In the genomic region with DNA sequence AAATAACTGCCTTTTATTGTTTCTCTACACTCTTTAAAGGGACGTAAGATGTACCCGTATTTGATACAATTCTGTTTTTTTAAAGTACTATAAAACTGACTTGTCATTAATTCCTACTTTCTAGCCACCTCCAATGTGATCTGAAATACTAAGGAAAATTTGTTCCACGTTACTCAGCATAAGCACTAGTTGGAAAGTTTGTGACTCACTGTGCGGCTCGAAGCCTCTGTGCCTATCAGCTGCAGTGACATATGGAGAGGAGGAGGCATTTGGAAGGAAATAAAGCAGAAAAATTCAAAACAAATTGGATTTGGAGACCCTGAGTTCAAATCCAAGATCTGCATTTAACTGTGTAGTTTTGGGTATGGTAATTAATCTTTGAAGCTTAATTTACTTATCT, we compare ENCODE assay signal across 2 cellular contexts.
"Had no signal": no experiment of that assay in that cellular context is flagged by ENCODE, and none has a peak within 500 bp of the region (broad histone marks: within the 10 kb centered on the region; RNA-seq: fewer than 3 reads in every experiment).

No MANE protein-coding gene starts in this region.

- DNase-seq: GDM1, GF-D8 had no signal
